Comparison of ENCODE assay signal across 8 cellular contexts in genomic region chr5:68214472-68215207, GRCh38. TPM values are rescaled to one million over a fixed set of nuclear protein-coding genes. Genes with fewer than 3 reads are reported as not detected.
DNase-seq lines count a peak whose midpoint lies in the region; ATAC-seq and TF ChIP-seq lines count a peak whose summit lies in the region.

No MANE protein-coding gene starts in this region.

- H3K27ac ChIP-seq in SK-N-SH (ENCODE audit: low read depth in 2 of 2, low read length in 1 of 2) = peak overlapping the region; percentile 97
- peak overlapping the region; percentile 80 for H3K27ac ChIP-seq in SJCRH30
- H3K27ac ChIP-seq in esophagus (ENCODE audit: low read depth in 2 of 2, low read length in 1 of 2) = peak overlapping the region; percentile 97 to 99
- H3K27ac ChIP-seq in osteoblast (ENCODE audit: low read depth, low read length) = peak overlapping the region; percentile 91

- DNase-seq in SK-N-SH = peak; percentile 14
- DNase-seq in HFF-Myc (ENCODE audit: extremely low read depth, low read depth) = no peak
- DNase-seq in SJCRH30 = no peak
- peak; percentile 60 for DNase-seq in osteoblast (ENCODE audit: insufficient read length, low spot score, missing footprints)
- no peak for DNase-seq in NCI-H2029 treated with DMSO at 0.1 percent for 48 hours (lab: John Stamatoyannopoulos, UW)
- no peak for DNase-seq in NCI-H1105 (lab: John Stamatoyannopoulos, UW)

- H2AFZ ChIP-seq in SK-N-SH (ENCODE audit: low read depth) = peak overlapping the region; percentile 86
- H2AFZ ChIP-seq in osteoblast (ENCODE audit: low read length) = peak overlapping the region; percentile 92

- no peaks in the 10 kb centered on the region for H3F3A ChIP-seq in SK-N-SH (replicated peaks; ENCODE audit: insufficient read depth)

- peak overlapping the region; percentile 78 to 95 for H3K4me3 ChIP-seq in SK-N-SH (ENCODE audit: low read depth in 2 of 2, low read length in 1 of 2)
- peak overlapping the region; percentile 87 for H3K4me3 ChIP-seq in HFF-Myc (replicated peaks; ENCODE audit: low read depth, low read length)
- H3K4me3 ChIP-seq in SJCRH30 = peak overlapping the region; percentile 81
- H3K4me3 ChIP-seq in esophagus (ENCODE audit: low read depth in 1 of 2, low read length in 2 of 2) = peak overlapping the region; percentile 84 to 98
- peak overlapping the region; percentile 93 for H3K4me3 ChIP-seq in osteoblast (ENCODE audit: insufficient read depth, low read length)

- H3K9ac ChIP-seq in SK-N-SH = peak overlapping the region; percentile 95

- H4K20me1 ChIP-seq in SK-N-SH (ENCODE audit: insufficient read depth) (peaks cover 24% of the 10 kb centered on the region), osteoblast (ENCODE audit: insufficient read depth, low read length) (peaks cover 26% of the 10 kb centered on the region)

- H3K36me3 ChIP-seq in SK-N-SH (replicated peaks in 1 of 2; ENCODE audit: control insufficient read depth in 1 of 2, insufficient read depth in 2 of 2, low read length in 1 of 2) = no peaks in the 10 kb centered on the region
- no peaks in the 10 kb centered on the region for H3K36me3 ChIP-seq in SJCRH30
- no peaks in the 10 kb centered on the region for H3K36me3 ChIP-seq in esophagus (ENCODE audit: control insufficient read depth in 2 of 2, insufficient read depth in 2 of 2, low read length in 1 of 2)
- no peaks in the 10 kb centered on the region for H3K36me3 ChIP-seq in osteoblast (ENCODE audit: insufficient read depth, low read length)

- 8% methylated on average over 36 of the region's 37 CpGs for WGBS in SK-N-SH (ENCODE audit: low lambda C conversion rate)
- WGBS in esophagus, 2 donors = 3% methylated on average over 36 to 37 of the region's 37 CpGs

- peaks cover 4% of the 10 kb centered on the region; the same call in 1 of the 2 replicates for H3K9me3 ChIP-seq in SK-N-SH
- H3K9me3 ChIP-seq in SJCRH30 (replicated peaks) = no peaks in the 10 kb centered on the region
- H3K9me3 ChIP-seq in esophagus (ENCODE audit: control insufficient read depth in 2 of 2, insufficient read depth in 1 of 2, low read depth in 1 of 2, low read length in 1 of 2) = peaks cover 0 to 2% of the 10 kb centered on the region in 2 donors
- no peaks in the 10 kb centered on the region for H3K9me3 ChIP-seq in osteoblast (ENCODE audit: low read depth, low read length)

- no peak for ATAC-seq in SK-N-SH treated with all-trans-retinoic acid at 6 μM for 48 hours

- H3K27me3 ChIP-seq in SK-N-SH (ENCODE audit: insufficient read depth) (no peaks in the 10 kb centered on the region), SJCRH30 (no peaks in the 10 kb centered on the region), esophagus (ENCODE audit: control insufficient read depth in 1 of 2, insufficient read depth in 2 of 2, low read length in 2 of 2) (no peaks in the 10 kb centered on the region), osteoblast (ENCODE audit: insufficient read depth, low read length) (no peaks in the 10 kb centered on the region)

- TF ChIP-seq RAD21 in SK-N-SH (IDR thresholded peaks at IDR 0.05; ENCODE audit: low read length) = no peak

- CTCF ChIA-PET in SK-N-SH (lab: Yijun Ruan, JAX) = interaction anchor here (0.6 to 9.6 kb wide), 5 partner anchors 10 to 968 kb away, joined by 3 to 72 read pairs (median 20); no protein-coding TSS in a partner anchor

- H3K4me1 ChIP-seq in SK-N-SH (ENCODE audit: control insufficient read depth in 1 of 2, insufficient read depth in 2 of 2, low read depth in 1 of 2, low read length in 1 of 2) = peaks cover 12 to 14% of the 10 kb centered on the region in 2 experiments; a peak in 3 of 4 replicates
- 0 out of 2 replicates have a peak, but pooled peaks cover 4% of the 10 kb centered on the region for H3K4me1 ChIP-seq in SJCRH30
- no peaks in the 10 kb centered on the region for H3K4me1 ChIP-seq in esophagus (ENCODE audit: control insufficient read depth in 2 of 2, insufficient read depth in 2 of 2, low read length in 1 of 2)
- H3K4me1 ChIP-seq in osteoblast (ENCODE audit: insufficient read depth, low read length) = peaks cover 17% of the 10 kb centered on the region

- POLR2A ChIA-PET in SK-N-SH (lab: Yijun Ruan, JAX) = interaction anchor here (0.7 to 3.2 kb wide), 5 partner anchors 18 to 969 kb away, joined by 3 to 13 read pairs (median 5); no protein-coding TSS in a partner anchor

- TF ChIP-seq CTCF in SK-N-SH (IDR thresholded peaks at IDR 0.05) = no peak
- TF ChIP-seq CTCF in HFF-Myc (IDR thresholded peaks at IDR 0.05; ENCODE audit: low read depth, low read length, missing control alignments) = no peak
- TF ChIP-seq CTCF in osteoblast (IDR thresholded peaks at IDR 0.05; ENCODE audit: extremely low read depth, low read depth, low read length) = no peak

- H3K9me2 ChIP-seq in SK-N-SH = no peaks in the 10 kb centered on the region

- H3K4me2 ChIP-seq in SK-N-SH (peak overlapping the region; percentile 80), osteoblast (ENCODE audit: insufficient read depth, low read length) (peak overlapping the region; percentile 83)

- H3K79me2 ChIP-seq in SK-N-SH (ENCODE audit: insufficient read depth) (peaks cover 32% of the 10 kb centered on the region), osteoblast (ENCODE audit: insufficient read depth, low read length) (peaks cover 35% of the 10 kb centered on the region)

- TF ChIP-seq EP300 in SK-N-SH (IDR thresholded peaks at IDR 0.05; ENCODE audit: borderline replicate concordance in 1 of 2, low read depth in 1 of 2, low read length in 1 of 2) = no peak

TF ChIP-seq in SK-N-SH, 30 proteins besides CTCF, POLR2A, EP300 and RAD21:
- TF ChIP-seq GATA2 (CRISPR knock-in tag; IDR thresholded peaks at IDR 0.05) = 0 out of 2 replicates have a peak, but pooled peaks have one; percentile 22
- TF ChIP-seq USF2 (IDR thresholded peaks at IDR 0.05; ENCODE audit: borderline replicate concordance, low read depth, low read length) = 0 out of 2 replicates have a peak, but pooled peaks have one; percentile 1
- peak; percentile 83; the same call in 1 of the 2 replicates for TF ChIP-seq MXI1 (IDR thresholded peaks at IDR 0.05; ENCODE audit: low read depth, low read length)
- no peak for TF ChIP-seq RFX5 (IDR thresholded peaks at IDR 0.05; ENCODE audit: low read length)
- TF ChIP-seq SIN3A (IDR thresholded peaks at IDR 0.05; ENCODE audit: borderline replicate concordance, low read depth, low read length) = no peak
- 0 out of 2 replicates have a peak, but pooled peaks have one; percentile 52 for TF ChIP-seq RXRA (IDR thresholded peaks at IDR 0.05; ENCODE audit: borderline replicate concordance, low read depth)
- no peak for TF ChIP-seq NRF1 (IDR thresholded peaks at IDR 0.05; ENCODE audit: low read depth, low read length)

TF ChIP-seq in SK-N-SH treated with all-trans-retinoic acid at 6 μM for 48 hours, 23 proteins besides CTCF, POLR2A, EP300 and RAD21 (continues in another document):
- TF ChIP-seq TOX (CRISPR knock-in tag; IDR thresholded peaks at IDR 0.05; ENCODE audit: borderline replicate concordance) (no peak), TSHZ2 (CRISPR knock-in tag; IDR thresholded peaks at IDR 0.05) (no peak), TCF4 (CRISPR knock-in tag; IDR thresholded peaks at IDR 0.05; ENCODE audit: borderline replicate concordance) (no peak; the same call in 1 of the 2 replicates), PPARA (CRISPR knock-in tag; IDR thresholded peaks at IDR 0.05; ENCODE audit: borderline replicate concordance) (no peak), ZNF70 (CRISPR knock-in tag; IDR thresholded peaks at IDR 0.05) (no peak), ZNF565 (CRISPR knock-in tag; conservative IDR thresholded peaks at IDR 0.05; ENCODE audit: low read depth) (no peak), ARNTL (CRISPR knock-in tag; IDR thresholded peaks at IDR 0.05; ENCODE audit: borderline replicate concordance, low read depth) (no peak), SNAI2 (CRISPR knock-in tag; IDR thresholded peaks at IDR 0.05) (no peak), ZFP30 (CRISPR knock-in tag; IDR thresholded peaks at IDR 0.05) (no peak), POU6F1 (CRISPR knock-in tag; IDR thresholded peaks at IDR 0.05; ENCODE audit: borderline replicate concordance, low read depth) (no peak)

RNA-seq across cellular contexts. Expression of gene PIK3R1, which starts 0.9 kb away (rescaled TPM):
- polyA plus RNA-seq in SK-N-SH (2012; rRNA removed) (2.0 and 2.7 TPM in 2 replicates), esophagus (1 to 10 TPM; 5.0 to 8.2 TPM)
- polyA plus RNA-seq in SK-N-SH (2012; cell fraction: cytosol; rRNA removed) = 2.5 and 2.7 TPM in 2 replicates
- 2.2 and 3.9 TPM in 2 replicates for polyA plus RNA-seq in SK-N-SH (2012; cell fraction: nucleus; rRNA removed)
- 14.7 and 26.0 TPM in 2 replicates for total RNA-seq in SJCRH30 (2014; rRNA removed; shearing (Covaris generic))
- total RNA-seq in osteoblast = 26.8 and 37.7 TPM in 2 replicates

Comparison
In these comparisons a context has a peak if more than half of its experiments do, and no peak if none do; other contexts are left out.
1. DNase-seq: peak in SK-N-SH (single experiment) and osteoblast (single experiment); none in HFF-Myc (single experiment), SJCRH30 (0 of 2), NCI-H2029 treated with DMSO at 0.1 percent for 48 hours (single experiment) and NCI-H1105 (single experiment).
2. Peak in every context shown above with its lines, with median percentiles within 50 percentile points of each other: H3K27ac ChIP-seq and H3K4me3 ChIP-seq.